In the genomic region with DNA sequence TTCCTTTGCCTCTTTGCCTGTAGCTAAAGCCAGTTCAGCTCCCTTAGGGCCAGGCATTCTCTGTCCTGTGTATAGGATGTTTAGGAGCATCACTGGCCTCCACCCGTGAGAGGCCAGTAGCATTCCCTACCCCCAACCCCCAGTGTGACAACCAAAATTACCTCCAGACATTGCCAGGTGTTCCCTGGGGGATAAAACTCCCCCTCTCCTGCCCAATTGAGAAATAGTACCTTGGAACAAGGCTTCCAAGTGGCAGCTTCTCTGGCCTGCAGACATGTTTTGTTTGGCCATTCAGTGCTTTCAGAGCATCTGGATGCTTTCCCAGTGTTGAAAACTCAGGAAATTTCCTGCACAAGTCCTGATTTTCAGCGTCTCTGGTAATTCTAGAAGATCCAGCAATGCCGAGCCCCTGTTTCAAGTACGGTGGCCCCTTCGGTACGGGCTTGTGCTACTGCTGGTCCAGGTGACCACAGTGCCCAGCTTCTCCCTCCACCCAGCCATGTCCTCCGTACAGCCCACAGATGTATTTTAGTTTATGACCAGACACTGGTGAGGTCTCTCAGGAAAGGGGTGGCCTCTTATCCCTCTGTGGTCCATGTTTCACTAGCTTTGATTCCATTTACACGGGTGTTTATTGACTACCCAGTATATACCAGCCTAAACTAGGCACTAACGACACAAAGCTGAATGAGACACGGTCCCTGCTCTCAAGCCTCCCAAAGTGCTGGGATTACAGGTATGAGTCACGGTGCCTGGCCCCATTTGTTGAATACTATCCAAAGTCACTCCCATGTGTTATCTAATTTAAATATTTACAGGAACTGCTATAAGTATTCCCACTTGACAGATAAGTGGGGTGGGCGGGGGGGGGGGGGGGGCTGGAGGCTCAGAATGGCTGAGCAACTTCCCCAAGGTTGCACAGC, we compare ENCODE assay signal across 12 cellular contexts.
DNase-seq lines count a peak whose midpoint lies in the region; ATAC-seq lines count a peak whose summit lies in the region.
"Had no signal": no experiment of that assay in that cellular context is flagged by ENCODE, and none has a peak within 500 bp of the region (broad histone marks: within the 10 kb centered on the region; RNA-seq: fewer than 3 reads in every experiment).

No MANE protein-coding gene starts in this region.

- DNase-seq in H4 (ENCODE audit: low spot score) (peak; percentile 75), adipocyte (ENCODE audit: low read depth) (peak; percentile 50), globus pallidus (ENCODE audit: low spot score) (peak; percentile 64), skeletal muscle cell (ENCODE audit: low read depth) (peak; percentile 21), 8988T (no peak), SW 1271 (lab: John Stamatoyannopoulos, UW) (no peak), retina (no peak)
- DNase-seq: dermis blood vessel endothelial cell, NCI-H510A, right lobe of liver, T-helper 1 cell had no signal

- H3K4me3 ChIP-seq in adipocyte (ENCODE audit: low read length) (peak overlapping the region; percentile 52), skeletal muscle cell (ENCODE audit: low read depth, low read length) (no peak overlapping the region)
- H3K4me3 ChIP-seq: right lobe of liver had no signal

- H3K36me3 ChIP-seq in adipocyte (ENCODE audit: control insufficient read depth, insufficient read depth, low read length, severe bottlenecking): no peaks in the 10 kb centered on the region
- H3K36me3 ChIP-seq: right lobe of liver had no signal

- peaks cover 23% of the 10 kb centered on the region for H3K4me1 ChIP-seq in adipocyte (ENCODE audit: control insufficient read depth, insufficient read depth, low read length)

- no peaks in the 10 kb centered on the region for H3K9me3 ChIP-seq in adipocyte (ENCODE audit: control insufficient read depth, low read length)
- H3K9me3 ChIP-seq: right lobe of liver had no signal

- peak overlapping the region; percentile 55 for H3K9ac ChIP-seq in adipocyte (ENCODE audit: low read length)

- no peak for ATAC-seq in HG03135 (IDR thresholded peaks at IDR 0.05; ENCODE audit: unreplicated experiment)

- no peaks in the 10 kb centered on the region for H3K27me3 ChIP-seq in adipocyte (replicated peaks; ENCODE audit: control insufficient read depth, insufficient read depth, low read length)
- H3K27me3 ChIP-seq: right lobe of liver had no signal

Comparison
In these comparisons a context has a peak if more than half of its experiments do, and no peak if none do; other contexts are left out.
1. DNase-seq: peak in H4 (single experiment), adipocyte (single experiment), globus pallidus (single experiment) and skeletal muscle cell (single experiment); none in 8988T (single experiment), SW 1271 (0 of 2) and retina (single experiment).